ENCODE assay signal across 7 cellular contexts in genomic region chr12:28933176-28933575, GRCh38.
"Had no signal": no experiment of that assay in that cellular context is flagged by ENCODE, and none has a peak within 500 bp of the region (broad histone marks: within the 10 kb centered on the region; RNA-seq: fewer than 3 reads in every experiment).

No MANE protein-coding gene starts in this region.

- DNase-seq: GM23248, GOT3, H7, HFFc6, KBM-7 had no signal

- ATAC-seq: HCT116, HepG2 had no signal
